ENCODE assay signal across 23 cellular contexts in genomic region chr6:87608802-87609201, GRCh38.
"Had no signal": no experiment of that assay in that cellular context is flagged by ENCODE, and none has a peak within 500 bp of the region (broad histone marks: within the 10 kb centered on the region; RNA-seq: fewer than 3 reads in every experiment).

No MANE protein-coding gene starts in this region.

- ATAC-seq: esophagus mucosa; gastrocnemius medialis; heart right ventricle; left cardiac atrium; lower lobe of right lung; naive thymus-derived CD4-positive, alpha-beta T cell had no signal

- DNase-seq: dermis blood vessel endothelial cell; dorsolateral prefrontal cortex; effector CD4-positive, alpha-beta T cell; effector memory CD4-positive, alpha-beta T cell; erythroblast; esophagus squamous epithelium; foreskin fibroblast; foreskin melanocyte; gastrocnemius medialis; glutamatergic neuron; head of caudate nucleus; heart right ventricle; hippocampal formation; left cardiac atrium; left ventricle myocardium inferior; lower lobe of right lung; mesenchymal stem cell; midbrain; naive thymus-derived CD4-positive, alpha-beta T cell had no signal

- FAIRE-seq: endothelial cell of umbilical vein, islet of Langerhans, keratinocyte had no signal
